ENCODE assay signal across 13 cellular contexts in genomic region chr4:118586357-118586790, GRCh38.
DNase-seq lines count a peak whose midpoint lies in the region; ATAC-seq and TF ChIP-seq lines count a peak whose summit lies in the region.
"Had no signal": no experiment of that assay in that cellular context is flagged by ENCODE, and none has a peak within 500 bp of the region (broad histone marks: within the 10 kb centered on the region; RNA-seq: fewer than 3 reads in every experiment).

No MANE protein-coding gene starts in this region.

- H3K4me1 ChIP-seq in endodermal cell (ENCODE audit: control insufficient read depth, insufficient read depth, low read length), result no peaks in the 10 kb centered on the region
- peaks cover 0 to 27% (median 10%) of the 10 kb centered on the region in 4 donors for H3K4me1 ChIP-seq in right lobe of liver
- H3K4me1 ChIP-seq in subcutaneous abdominal adipose tissue (ENCODE audit: control insufficient read depth in 5 of 5, insufficient read depth in 5 of 5, low read length in 5 of 5), result peaks cover 0 to 34% (median 19%) of the 10 kb centered on the region in 5 donors

- H3K36me3 ChIP-seq in endodermal cell (ENCODE audit: control insufficient read depth, insufficient read depth, low read length) (no peaks in the 10 kb centered on the region), right lobe of liver (no peaks in the 10 kb centered on the region), subcutaneous abdominal adipose tissue (ENCODE audit: control insufficient read depth in 5 of 5, insufficient read depth in 5 of 5, low read length in 5 of 5) (no peaks in the 10 kb centered on the region)

- no peaks in the 10 kb centered on the region for H3K27me3 Mint-ChIP-seq in endodermal cell (ENCODE audit: insufficient read depth)

- H3K9me3 ChIP-seq in endodermal cell (ENCODE audit: control insufficient read depth, low read length), result no peaks in the 10 kb centered on the region
- no peaks in the 10 kb centered on the region for H3K9me3 ChIP-seq in right lobe of liver
- no peaks in the 10 kb centered on the region for H3K9me3 ChIP-seq in subcutaneous abdominal adipose tissue (ENCODE audit: control insufficient read depth in 5 of 5, low read length in 5 of 5)

- no peaks in the 10 kb centered on the region for H3K9me3 Mint-ChIP-seq in endodermal cell
- H3K9me3 Mint-ChIP-seq: stimulated activated naive CD8-positive, alpha-beta T cell treated with anti-CD3 and anti-CD28 coated beads, Interleukin-15, Interleukin-2, amounts not matched to agents 100 ng/mL and 50 ng/mL, for 24 hours had no signal

- ATAC-seq in right lobe of liver (peak; percentile 87 to 90 (median 89)), left colon (no peak)

- TF ChIP-seq CTCF in NB4 (IDR thresholded peaks at IDR 0.05; ENCODE audit: low read depth, low read length) (no peak), endodermal cell (conservative IDR thresholded peaks at IDR 0.05) (no peak), right lobe of liver (IDR thresholded peaks at IDR 0.05) (no peak)

- 76 to 87% methylated on average over 4 to 6 of the region's 6 CpGs for WGBS in endodermal cell (ENCODE audit: insufficient coverage in 1 of 2, insufficient read length in 1 of 2), 2 experiments
- 5% methylated on average over 6 of the region's 6 CpGs for WGBS in right lobe of liver (ENCODE audit: insufficient coverage, low coverage, low lambda C conversion rate, missing lambda C conversion rate)

- H3K4me3 Mint-ChIP-seq in endodermal cell, result no peak overlapping the region
- H3K4me3 Mint-ChIP-seq: dendritic cell treated with granulocyte-macrophage colony-stimulating factor and Interleukin-4, amounts not matched to agents 40 ng/mL and 50 ng/mL, for 4 days; naive B cell; stimulated activated naive CD8-positive, alpha-beta T cell treated with anti-CD3 and anti-CD28 coated beads, Interleukin-15, Interleukin-2, amounts not matched to agents 100 ng/mL and 50 ng/mL, for 24 hours had no signal

- H3K27ac Mint-ChIP-seq in endodermal cell, result no peak overlapping the region
- H3K27ac Mint-ChIP-seq: dendritic cell treated with granulocyte-macrophage colony-stimulating factor and Interleukin-4, amounts not matched to agents 40 ng/mL and 50 ng/mL, for 4 days; naive B cell; stimulated activated naive CD8-positive, alpha-beta T cell treated with anti-CD3 and anti-CD28 coated beads, Interleukin-15, Interleukin-2, amounts not matched to agents 100 ng/mL and 50 ng/mL, for 24 hours had no signal

- no peaks in the 10 kb centered on the region for H3K4me1 Mint-ChIP-seq in endodermal cell

- peak; percentile 51 for DNase-seq in NB4 (ENCODE audit: low read depth)
- peak; percentile 51 for DNase-seq in endodermal cell
- peak; percentile 78 to 95 (median 93) for DNase-seq in right lobe of liver
- no peak for DNase-seq in left colon
- no peak for DNase-seq in NOMO-1 treated with dmso at 0.1 percent for 144 hours (lab: John Stamatoyannopoulos, UW; ENCODE audit: unreplicated experiment)
- no peak for DNase-seq in GF-D8 (lab: John Stamatoyannopoulos, UW)
- DNase-seq: activated CD4-positive, alpha-beta T cell treated with anti-CD3 and anti-CD28 coated beads, Interleukin-2, amount 50 U/mL, for 48 hours; naive B cell; T-helper 2 cell had no signal

- H3K4me3 ChIP-seq in NB4 (ENCODE audit: low read depth, low read length), result no peak overlapping the region
- H3K4me3 ChIP-seq in endodermal cell (ENCODE audit: low read length), result no peak overlapping the region
- H3K4me3 ChIP-seq in right lobe of liver, result peak overlapping the region in 2 of 3 donors; percentile 23 to 32
- peak overlapping the region in 4 of 5 donors; percentile 16 to 44 (median 18) for H3K4me3 ChIP-seq in subcutaneous abdominal adipose tissue (ENCODE audit: low read depth in 1 of 5, low read length in 5 of 5)

- no peaks in the 10 kb centered on the region for H3K36me3 Mint-ChIP-seq in endodermal cell (ENCODE audit: low read depth)
- H3K36me3 Mint-ChIP-seq: naive B cell had no signal

- TF ChIP-seq POLR2A in NB4 (IDR thresholded peaks at IDR 0.05; ENCODE audit: extremely low read depth, insufficient read length) (no peak), right lobe of liver (IDR thresholded peaks at IDR 0.05) (no peak)

- H3K27me3 ChIP-seq in endodermal cell (ENCODE audit: control insufficient read depth, insufficient read depth, low read length, poor library complexity, severe bottlenecking) (no peaks in the 10 kb centered on the region), right lobe of liver (no peaks in the 10 kb centered on the region), subcutaneous abdominal adipose tissue (ENCODE audit: control insufficient read depth in 5 of 5, insufficient read depth in 4 of 5, low read length in 5 of 5) (no peaks in the 10 kb centered on the region)

- no peak overlapping the region for H3K9ac ChIP-seq in endodermal cell (ENCODE audit: extremely low read depth, low read length, poor library complexity, severe bottlenecking)
- peak overlapping the region in 3 of 5 donors; percentile 9 to 48 (median 19) for H3K9ac ChIP-seq in subcutaneous abdominal adipose tissue (ENCODE audit: low read length in 5 of 5)

- no peak overlapping the region for H3K27ac ChIP-seq in endodermal cell (ENCODE audit: low read depth, low read length)
- H3K27ac ChIP-seq in right lobe of liver, result peak overlapping the region in 2 of 3 donors; percentile 56 to 83
- H3K27ac ChIP-seq in subcutaneous abdominal adipose tissue (ENCODE audit: low read depth, low read length), result peak overlapping the region; percentile 86
- H3K27ac ChIP-seq: RWPE1 had no signal

- intact Hi-C loops in right lobe of liver (cut with DNase I), result no loop called here
- intact Hi-C loops in left colon (cut with DNase I, micrococcal nuclease), result no loop called here

Comparison
In these comparisons a context has a peak if more than half of its experiments do, and no peak if none do; other contexts are left out.
1. DNase-seq: peak in NB4 (single experiment), endodermal cell (single experiment) and right lobe of liver (3 of 3); none in left colon (0 of 2), NOMO-1 treated with dmso at 0.1 percent for 144 hours (single experiment) and GF-D8 (single experiment).
2. H3K4me3 ChIP-seq: peak in right lobe of liver (2 of 3) and subcutaneous abdominal adipose tissue (4 of 5); none in NB4 (single experiment) and endodermal cell (single experiment).